In the genomic region with DNA sequence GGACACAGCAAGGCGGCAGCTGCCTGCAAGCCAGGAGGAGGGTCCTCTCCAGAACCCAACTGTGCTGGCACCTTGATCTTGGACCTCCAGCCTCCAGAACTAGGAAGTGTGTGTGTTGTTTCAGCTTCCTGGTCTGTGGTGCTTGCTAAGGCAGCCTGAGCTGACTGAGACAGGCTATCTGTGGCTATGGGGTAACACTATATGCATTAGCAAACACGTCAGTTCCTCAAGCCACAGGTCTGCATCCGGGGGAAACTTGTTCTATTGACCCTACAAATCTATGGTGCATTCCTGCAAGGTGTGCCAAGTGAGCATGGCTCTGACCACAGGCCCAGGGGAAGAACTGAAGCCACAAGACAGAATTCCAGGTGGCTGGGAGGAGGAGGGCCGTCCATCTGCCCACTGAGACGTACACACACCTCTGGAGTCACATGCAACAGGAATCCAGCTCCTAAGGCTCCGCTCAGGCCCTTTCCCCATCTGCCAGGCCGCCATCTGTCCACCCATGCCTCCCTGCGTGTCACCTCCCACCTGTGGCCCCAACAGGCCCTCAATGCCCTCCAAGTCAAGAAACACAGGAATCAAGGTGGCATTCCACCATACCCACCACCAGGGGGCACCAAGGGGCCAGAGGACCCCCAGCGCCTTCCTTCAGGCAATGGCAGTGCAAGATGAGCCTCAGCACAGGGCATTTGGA, we compare ENCODE assay signal across 8 cellular contexts.
DNase-seq lines count a peak whose midpoint lies in the region; ATAC-seq and TF ChIP-seq lines count a peak whose summit lies in the region.

No MANE protein-coding gene starts in this region.

- DNase-seq in GM10266 (ENCODE audit: extremely low spot score), result peak; percentile 78
- DNase-seq in HuH-7.5 (ENCODE audit: low spot score), result peak; percentile 54
- peak; percentile 52 for DNase-seq in SHP77 treated with DMSO at 0.1 percent for 48 hours (lab: John Stamatoyannopoulos, UW)
- peak; percentile 68 for DNase-seq in activated naive CD4-positive, alpha-beta T cell treated with Interleukin-2 at 50 U/mL for 16 hours
- peak; percentile 31 to 84 (median 64) for DNase-seq in head of caudate nucleus
- DNase-seq in retina, result peak; percentile 86

- no peak for ATAC-seq in HG02970 (IDR thresholded peaks at IDR 0.05; ENCODE audit: low FRiP score, unreplicated experiment)
- no peak for ATAC-seq in GM18517 (IDR thresholded peaks at IDR 0.05; ENCODE audit: unreplicated experiment)

- intact Hi-C loops in head of caudate nucleus (cut with DNase I), result no loop called here

- peak; percentile 83 for TF ChIP-seq CTCF in GM10266 (IDR thresholded peaks at IDR 0.05; ENCODE audit: control insufficient read depth, insufficient read depth, low read depth, missing control alignments)
